Comparison of ENCODE assay signal across 8 cellular contexts in the genomic region with DNA sequence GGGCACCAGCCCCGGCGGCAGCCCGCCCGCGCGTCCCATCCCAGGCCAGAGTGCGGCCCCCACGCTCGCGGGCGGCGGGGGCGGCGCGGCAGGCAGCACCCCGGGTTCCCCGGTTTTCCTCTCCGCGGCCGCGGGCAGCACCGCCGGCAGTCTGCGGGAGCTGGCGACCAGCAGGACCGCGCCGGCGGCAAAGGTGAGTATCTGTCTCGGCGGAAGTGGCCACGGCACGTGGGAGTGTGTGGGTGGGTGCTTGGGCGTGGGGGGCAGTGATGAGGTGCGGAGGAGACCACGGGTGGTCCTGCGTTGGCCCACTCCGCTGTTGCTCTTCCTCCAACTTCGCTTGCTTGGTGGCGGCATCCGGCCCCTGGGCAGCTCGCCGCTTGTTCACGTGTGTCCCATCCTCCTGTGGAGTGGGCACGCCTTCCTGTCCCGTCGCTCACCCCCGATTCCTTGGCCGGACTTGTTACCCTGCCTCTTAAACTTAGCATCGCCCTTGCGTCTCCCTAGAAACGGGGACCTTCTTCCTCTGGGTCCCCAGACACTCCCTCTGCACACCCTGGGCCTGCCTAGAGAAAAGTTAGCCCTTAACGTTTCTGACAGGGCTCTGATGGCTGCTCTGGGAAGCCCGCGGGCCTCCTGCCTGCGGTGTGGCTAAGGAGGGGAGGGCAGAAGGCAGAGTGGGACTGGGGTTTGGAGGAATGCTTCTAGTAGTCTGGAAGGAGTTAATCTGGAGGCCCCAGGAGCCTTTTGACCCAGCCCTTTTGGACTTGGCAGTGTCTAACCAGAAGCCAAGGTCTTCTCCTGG. TPM values are rescaled to one million over a fixed set of nuclear protein-coding genes. Genes with fewer than 3 reads are reported as not detected.
DNase-seq lines count a peak whose midpoint lies in the region; ATAC-seq and TF ChIP-seq lines count a peak whose summit lies in the region.

No MANE protein-coding gene starts in this region.

- peaks cover 62% of the 10 kb centered on the region for H3K27me3 Mint-ChIP-seq in activated CD4-positive, alpha-beta T cell treated with anti-CD3 and anti-CD28 coated beads, Interleukin-2, amount 10 ng/mL, durations not matched to agents 7 days and 5 days

- no peaks in the 10 kb centered on the region for H3K36me3 Mint-ChIP-seq in activated CD4-positive, alpha-beta T cell treated with anti-CD3 and anti-CD28 coated beads, Interleukin-2, amount 10 ng/mL, durations not matched to agents 7 days and 5 days (ENCODE audit: low read depth)

- peaks cover 9% of the 10 kb centered on the region for H3K27me3 ChIP-seq in gastroesophageal sphincter

- ATAC-seq in gastroesophageal sphincter (no peak), HG02973 (IDR thresholded peaks at IDR 0.05; ENCODE audit: unreplicated experiment) (no peak), HG03342 (IDR thresholded peaks at IDR 0.05; ENCODE audit: unreplicated experiment) (no peak)

- TF ChIP-seq EP300 in gastroesophageal sphincter (IDR thresholded peaks at IDR 0.05), result no peak

- peaks cover 0 to 46% (median 3%) of the 10 kb centered on the region in 3 donors for H3K4me1 ChIP-seq in gastroesophageal sphincter

- H3K27ac ChIP-seq in gastroesophageal sphincter, result peak overlapping the region in 3 of 4 donors; percentile 80 to 89 (median 84)

- peak overlapping the region; percentile 59 for H3K4me3 Mint-ChIP-seq in activated CD4-positive, alpha-beta T cell treated with anti-CD3 and anti-CD28 coated beads, Interleukin-2, amount 10 ng/mL, durations not matched to agents 7 days and 5 days

- H3K36me3 ChIP-seq in gastroesophageal sphincter, result no peaks in the 10 kb centered on the region

- WGBS in gastroesophageal sphincter (ENCODE audit: low coverage in 1 of 2), 2 donors, result 33% methylated on average over 3 of the region's 56 CpGs; no CpG with 5 or more reads in 1 of the 2 donors

- DNase-seq in ELF-1 (ENCODE audit: low read depth, low spot score), result peak; percentile 25
- DNase-seq in activated CD4-positive, alpha-beta T cell treated with anti-CD3 and anti-CD28 coated beads, Interleukin-2, amount 10 ng/mL, durations not matched to agents 7 days and 5 days, result no peak
- DNase-seq in retina, result peak; percentile 51
- DNase-seq in NCI-H1436 treated with DMSO at 0.1 percent for 48 hours (lab: John Stamatoyannopoulos, UW), result no peak
- no peak for DNase-seq in SKM-1 (lab: John Stamatoyannopoulos, UW; ENCODE audit: unreplicated experiment)

- no peaks in the 10 kb centered on the region for H3K9me3 Mint-ChIP-seq in activated CD4-positive, alpha-beta T cell treated with anti-CD3 and anti-CD28 coated beads, Interleukin-2, amount 10 ng/mL, durations not matched to agents 7 days and 5 days

- peak overlapping the region; percentile 54 to 89 for H3K4me3 ChIP-seq in gastroesophageal sphincter

- peaks cover 24% of the 10 kb centered on the region for H3K4me1 Mint-ChIP-seq in activated CD4-positive, alpha-beta T cell treated with anti-CD3 and anti-CD28 coated beads, Interleukin-2, amount 10 ng/mL, durations not matched to agents 7 days and 5 days

- POLR2A ChIA-PET in activated CD4-positive, alpha-beta T cell treated with anti-CD3 and anti-CD28 coated beads, Interleukin-2, amount 10 ng/mL, durations not matched to agents 7 days and 5 days (lab: Charles Lee), result no interaction called here

- no peak for TF ChIP-seq CTCF in gastroesophageal sphincter (IDR thresholded peaks at IDR 0.05)

- H3K27ac Mint-ChIP-seq in activated CD4-positive, alpha-beta T cell treated with anti-CD3 and anti-CD28 coated beads, Interleukin-2, amount 10 ng/mL, durations not matched to agents 7 days and 5 days, result peak overlapping the region; percentile 73

- no peak for TF ChIP-seq POLR2A in gastroesophageal sphincter (IDR thresholded peaks at IDR 0.05)

- CTCF ChIA-PET in activated CD4-positive, alpha-beta T cell treated with anti-CD3 and anti-CD28 coated beads, Interleukin-2, amount 10 ng/mL, durations not matched to agents 7 days and 5 days (lab: Charles Lee), result interaction anchor here (1.2 kb wide), 1 partner anchor 133 kb away, joined by 3 read pairs; no protein-coding TSS in a partner anchor

- H3K9me3 ChIP-seq in gastroesophageal sphincter, result no peaks in the 10 kb centered on the region

RNA-seq across cellular contexts. Expression of gene SH3RF3, which starts 1.1 kb away (rescaled TPM):
- under 1 TPM; 0.08 to 0.17 TPM for total RNA-seq in activated CD4-positive, alpha-beta T cell treated with anti-CD3 and anti-CD28 coated beads, Interleukin-2, amount 10 ng/mL, durations not matched to agents 7 days and 5 days
- total RNA-seq in gastroesophageal sphincter, result 10 to 100 TPM; 10.1 to 15.8 (median 13.2) TPM

Comparison
In these comparisons a context has a peak if more than half of its experiments do, and no peak if none do; other contexts are left out.
1. DNase-seq: peak in ELF-1 (single experiment) and retina (single experiment); none in activated CD4-positive, alpha-beta T cell treated with anti-CD3 and anti-CD28 coated beads, Interleukin-2, amount 10 ng/mL, durations not matched to agents 7 days and 5 days (single experiment), NCI-H1436 treated with DMSO at 0.1 percent for 48 hours (single experiment) and SKM-1 (single experiment).
2. RNA of gene SH3RF3, which starts 1.1 kb away (total RNA-seq): 10.1 to 15.8 TPM in gastroesophageal sphincter; 0.08 to 0.17 TPM in activated CD4-positive, alpha-beta T cell treated with anti-CD3 and anti-CD28 coated beads, Interleukin-2, amount 10 ng/mL, durations not matched to agents 7 days and 5 days; every median in the first group is over 4 times any median in the second.